ENCODE assay signal across 13 cellular contexts in genomic region chr19:35768082-35768421, GRCh38.
"Had no signal": no experiment of that assay in that cellular context is flagged by ENCODE, and none has a peak within 500 bp of the region (broad histone marks: within the 10 kb centered on the region; RNA-seq: fewer than 3 reads in every experiment).

No MANE protein-coding gene starts in this region.

- H3K27ac Mint-ChIP-seq: activated naive CD4-positive, alpha-beta T cell treated with anti-CD3 and anti-CD28 coated beads, Interleukin-2, amount 10 ng/mL, durations not matched to agents 7 days and 5 days; activated T-helper 17 cell treated with anti-CD3 and anti-CD28 coated beads, Interleukin-2, amount 50 U/mL, for 72 hours; memory B cell; natural killer cell treated with Interleukin-12 subunit alpha and Interleukin-12 subunit beta and Interleukin-15 and Interleukin-18, amount 100 ng/mL, for 72 hours; stimulated activated naive CD8-positive, alpha-beta T cell treated with anti-CD3 and anti-CD28 coated beads, Interleukin-15, Interleukin-2, amounts not matched to agents 100 ng/mL and 50 ng/mL, for 24 hours had no signal

- H3K4me3 ChIP-seq: heart right ventricle had no signal

- DNase-seq: activated CD4-positive, alpha-beta T cell treated with anti-CD3 and anti-CD28 coated beads for 48 hours; activated naive CD4-positive, alpha-beta T cell treated with anti-CD3 and anti-CD28 coated beads, Interleukin-2, amount 10 ng/mL, durations not matched to agents 7 days and 5 days; activated T-cell treated with anti-CD3 and anti-CD28 coated beads for 4 hours; central memory CD4-positive, alpha-beta T cell; cortex of kidney; effector CD8-positive, alpha-beta T cell; heart right ventricle; stimulated activated CD4-positive, alpha-beta T cell treated with anti-CD3 and anti-CD28 coated beads, Interleukin-2, amount 100 ng/mL, for 48 hours; WERI-Rb-1 had no signal

- H3K4me1 Mint-ChIP-seq: activated T-helper 17 cell treated with anti-CD3 and anti-CD28 coated beads, Interleukin-2, amount 50 U/mL, for 72 hours; memory B cell had no signal

- H3K27me3 Mint-ChIP-seq: activated naive CD4-positive, alpha-beta T cell treated with anti-CD3 and anti-CD28 coated beads, Interleukin-2, amount 10 ng/mL, durations not matched to agents 7 days and 5 days; activated T-helper 17 cell treated with anti-CD3 and anti-CD28 coated beads, Interleukin-2, amount 50 U/mL, for 72 hours; memory B cell; natural killer cell treated with Interleukin-12 subunit alpha and Interleukin-12 subunit beta and Interleukin-15 and Interleukin-18, amount 100 ng/mL, for 72 hours; stimulated activated naive CD8-positive, alpha-beta T cell treated with anti-CD3 and anti-CD28 coated beads, Interleukin-15, Interleukin-2, amounts not matched to agents 100 ng/mL and 50 ng/mL, for 24 hours had no signal

- H3K4me3 Mint-ChIP-seq: activated naive CD4-positive, alpha-beta T cell treated with anti-CD3 and anti-CD28 coated beads, Interleukin-2, amount 10 ng/mL, durations not matched to agents 7 days and 5 days; activated T-helper 17 cell treated with anti-CD3 and anti-CD28 coated beads, Interleukin-2, amount 50 U/mL, for 72 hours; memory B cell; natural killer cell treated with Interleukin-12 subunit alpha and Interleukin-12 subunit beta and Interleukin-15 and Interleukin-18, amount 100 ng/mL, for 72 hours; stimulated activated naive CD8-positive, alpha-beta T cell treated with anti-CD3 and anti-CD28 coated beads, Interleukin-15, Interleukin-2, amounts not matched to agents 100 ng/mL and 50 ng/mL, for 24 hours had no signal

- H3K4me1 ChIP-seq: heart right ventricle had no signal

- H3K27ac ChIP-seq: heart right ventricle, WERI-Rb-1 had no signal

- H3K9me3 Mint-ChIP-seq: activated naive CD4-positive, alpha-beta T cell treated with anti-CD3 and anti-CD28 coated beads, Interleukin-2, amount 10 ng/mL, durations not matched to agents 7 days and 5 days; activated T-helper 17 cell treated with anti-CD3 and anti-CD28 coated beads, Interleukin-2, amount 50 U/mL, for 72 hours; memory B cell; natural killer cell treated with Interleukin-12 subunit alpha and Interleukin-12 subunit beta and Interleukin-15 and Interleukin-18, amount 100 ng/mL, for 72 hours; stimulated activated naive CD8-positive, alpha-beta T cell treated with anti-CD3 and anti-CD28 coated beads, Interleukin-15, Interleukin-2, amounts not matched to agents 100 ng/mL and 50 ng/mL, for 24 hours had no signal

- H3K27me3 ChIP-seq: heart right ventricle had no signal

- H3K36me3 Mint-ChIP-seq: natural killer cell treated with Interleukin-12 subunit alpha and Interleukin-12 subunit beta and Interleukin-15 and Interleukin-18, amount 100 ng/mL, for 72 hours had no signal

- H3K9me3 ChIP-seq: heart right ventricle had no signal
